Comparison of ENCODE assay signal across 1 cellular context in the genomic region with DNA sequence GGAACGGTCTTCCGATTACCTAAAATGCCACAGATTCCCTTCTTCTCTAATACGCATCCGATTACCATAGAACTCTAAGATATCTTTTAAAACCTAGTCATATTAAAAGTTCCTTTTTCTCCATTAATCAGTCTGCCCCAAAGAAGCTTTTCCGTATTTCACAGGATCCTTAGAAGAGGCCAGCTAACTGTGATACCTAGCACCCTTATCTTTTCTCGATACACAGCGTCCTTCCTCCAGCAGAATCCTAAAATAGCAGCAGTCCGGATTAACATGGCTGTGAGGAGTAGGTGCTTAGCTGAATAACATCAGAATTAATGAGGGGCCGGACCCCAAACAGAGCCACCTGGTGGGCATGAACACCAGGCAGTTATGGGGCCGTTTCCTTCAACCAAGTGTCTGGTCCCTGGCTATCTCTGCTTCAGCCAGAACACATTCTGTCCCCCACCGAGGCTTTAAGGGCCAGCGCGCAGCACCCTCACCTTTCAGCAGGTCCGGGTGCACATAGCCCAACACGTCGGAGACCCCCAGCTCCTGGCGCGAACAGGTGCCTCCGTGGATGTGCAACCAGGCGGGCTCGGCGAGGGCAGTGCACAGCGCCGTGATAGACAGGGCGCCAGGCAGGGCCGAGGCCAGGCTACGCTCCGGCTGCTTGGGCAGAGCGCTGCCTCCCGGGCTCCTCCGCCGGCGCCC.
TF ChIP-seq lines count a peak whose summit lies in the region.

No MANE protein-coding gene starts in this region.

TF ChIP-seq in K562, 482 proteins besides CTCF, POLR2A, EP300 and RAD21 (continues in another document):
- TF ChIP-seq MEF2A (IDR thresholded peaks at IDR 0.05; ENCODE audit: control insufficient read depth, low read depth, low read length), result peak; percentile 78
- no peak for TF ChIP-seq TARDBP (IDR thresholded peaks at IDR 0.05)
- no peak for TF ChIP-seq ZNF274 (IDR thresholded peaks at IDR 0.05; ENCODE audit: borderline replicate concordance, low read depth, low read length)
- TF ChIP-seq, protein P1, sequence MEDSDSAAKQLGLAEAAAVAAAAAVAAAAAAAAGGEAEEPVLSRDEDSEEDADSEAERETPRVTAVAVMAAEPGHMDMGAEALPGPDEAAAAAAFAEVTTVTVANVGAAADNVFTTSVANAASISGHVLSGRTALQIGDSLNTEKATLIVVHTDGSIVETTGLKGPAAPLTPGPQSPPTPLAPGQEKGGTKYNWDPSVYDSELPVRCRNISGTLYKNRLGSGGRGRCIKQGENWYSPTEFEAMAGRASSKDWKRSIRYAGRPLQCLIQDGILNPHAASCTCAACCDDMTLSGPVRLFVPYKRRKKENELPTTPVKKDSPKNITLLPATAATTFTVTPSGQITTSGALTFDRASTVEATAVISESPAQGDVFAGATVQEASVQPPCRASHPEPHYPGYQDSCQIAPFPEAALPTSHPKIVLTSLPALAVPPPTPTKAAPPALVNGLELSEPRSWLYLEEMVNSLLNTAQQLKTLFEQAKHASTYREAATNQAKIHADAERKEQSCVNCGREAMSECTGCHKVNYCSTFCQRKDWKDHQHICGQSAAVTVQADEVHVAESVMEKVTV (CRISPR knock-in tag; IDR thresholded peaks at IDR 0.05), result 0 out of 2 replicates have a peak, but pooled peaks have one; percentile 11
- no peak for TF ChIP-seq CREB1 (IDR thresholded peaks at IDR 0.05)
- peak; percentile 11; the same call in 1 of the 2 replicates for TF ChIP-seq CREB1 (CRISPR knock-in tag; IDR thresholded peaks at IDR 0.05)
- no peak for TF ChIP-seq HMG20A (CRISPR knock-in tag; conservative IDR thresholded peaks at IDR 0.05)
- TF ChIP-seq HNRNPK (IDR thresholded peaks at IDR 0.05; ENCODE audit: low read depth, low read length, poor library complexity, severe bottlenecking), result no peak
- TF ChIP-seq SMARCC2 (IDR thresholded peaks at IDR 0.05; ENCODE audit: low read depth), result no peak
- TF ChIP-seq SNIP1 (IDR thresholded peaks at IDR 0.05; ENCODE audit: low read depth), result no peak
- TF ChIP-seq, protein P2, sequence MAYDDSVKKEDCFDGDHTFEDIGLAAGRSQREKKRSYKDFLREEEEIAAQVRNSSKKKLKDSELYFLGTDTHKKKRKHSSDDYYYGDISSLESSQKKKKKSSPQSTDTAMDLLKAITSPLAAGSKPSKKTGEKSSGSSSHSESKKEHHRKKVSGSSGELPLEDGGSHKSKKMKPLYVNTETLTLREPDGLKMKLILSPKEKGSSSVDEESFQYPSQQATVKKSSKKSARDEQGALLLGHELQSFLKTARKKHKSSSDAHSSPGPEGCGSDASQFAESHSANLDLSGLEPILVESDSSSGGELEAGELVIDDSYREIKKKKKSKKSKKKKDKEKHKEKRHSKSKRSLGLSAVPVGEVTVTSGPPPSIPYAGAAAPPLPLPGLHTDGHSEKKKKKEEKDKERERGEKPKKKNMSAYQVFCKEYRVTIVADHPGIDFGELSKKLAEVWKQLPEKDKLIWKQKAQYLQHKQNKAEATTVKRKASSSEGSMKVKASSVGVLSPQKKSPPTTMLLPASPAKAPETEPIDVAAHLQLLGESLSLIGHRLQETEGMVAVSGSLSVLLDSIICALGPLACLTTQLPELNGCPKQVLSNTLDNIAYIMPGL (CRISPR knock-in tag; IDR thresholded peaks at IDR 0.05), result 0 out of 2 replicates have a peak, but pooled peaks have one; percentile 48
- TF ChIP-seq, protein P3, sequence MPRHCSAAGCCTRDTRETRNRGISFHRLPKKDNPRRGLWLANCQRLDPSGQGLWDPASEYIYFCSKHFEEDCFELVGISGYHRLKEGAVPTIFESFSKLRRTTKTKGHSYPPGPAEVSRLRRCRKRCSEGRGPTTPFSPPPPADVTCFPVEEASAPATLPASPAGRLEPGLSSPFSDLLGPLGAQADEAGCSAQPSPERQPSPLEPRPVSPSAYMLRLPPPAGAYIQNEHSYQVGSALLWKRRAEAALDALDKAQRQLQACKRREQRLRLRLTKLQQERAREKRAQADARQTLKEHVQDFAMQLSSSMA (CRISPR knock-in tag; IDR thresholded peaks at IDR 0.05), result no peak
- TF ChIP-seq GTF2E2 (tag; IDR thresholded peaks at IDR 0.05), result no peak
- 0 out of 2 replicates have a peak, but pooled peaks have one; percentile 57 for TF ChIP-seq ZFP1 (CRISPR knock-in tag; IDR thresholded peaks at IDR 0.05)
- peak; percentile 46; the same call in 1 of the 2 replicates for TF ChIP-seq RB1 (IDR thresholded peaks at IDR 0.05; ENCODE audit: low read depth)
- TF ChIP-seq, protein P4, sequence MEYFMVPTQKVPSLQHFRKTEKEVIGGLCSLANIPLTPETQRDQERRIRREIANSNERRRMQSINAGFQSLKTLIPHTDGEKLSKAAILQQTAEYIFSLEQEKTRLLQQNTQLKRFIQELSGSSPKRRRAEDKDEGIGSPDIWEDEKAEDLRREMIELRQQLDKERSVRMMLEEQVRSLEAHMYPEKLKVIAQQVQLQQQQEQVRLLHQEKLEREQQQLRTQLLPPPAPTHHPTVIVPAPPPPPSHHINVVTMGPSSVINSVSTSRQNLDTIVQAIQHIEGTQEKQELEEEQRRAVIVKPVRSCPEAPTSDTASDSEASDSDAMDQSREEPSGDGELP (CRISPR knock-in tag; IDR thresholded peaks at IDR 0.05; ENCODE audit: borderline replicate concordance), result peak; percentile 26; the same call in 1 of the 2 replicates
- TF ChIP-seq, protein P5, sequence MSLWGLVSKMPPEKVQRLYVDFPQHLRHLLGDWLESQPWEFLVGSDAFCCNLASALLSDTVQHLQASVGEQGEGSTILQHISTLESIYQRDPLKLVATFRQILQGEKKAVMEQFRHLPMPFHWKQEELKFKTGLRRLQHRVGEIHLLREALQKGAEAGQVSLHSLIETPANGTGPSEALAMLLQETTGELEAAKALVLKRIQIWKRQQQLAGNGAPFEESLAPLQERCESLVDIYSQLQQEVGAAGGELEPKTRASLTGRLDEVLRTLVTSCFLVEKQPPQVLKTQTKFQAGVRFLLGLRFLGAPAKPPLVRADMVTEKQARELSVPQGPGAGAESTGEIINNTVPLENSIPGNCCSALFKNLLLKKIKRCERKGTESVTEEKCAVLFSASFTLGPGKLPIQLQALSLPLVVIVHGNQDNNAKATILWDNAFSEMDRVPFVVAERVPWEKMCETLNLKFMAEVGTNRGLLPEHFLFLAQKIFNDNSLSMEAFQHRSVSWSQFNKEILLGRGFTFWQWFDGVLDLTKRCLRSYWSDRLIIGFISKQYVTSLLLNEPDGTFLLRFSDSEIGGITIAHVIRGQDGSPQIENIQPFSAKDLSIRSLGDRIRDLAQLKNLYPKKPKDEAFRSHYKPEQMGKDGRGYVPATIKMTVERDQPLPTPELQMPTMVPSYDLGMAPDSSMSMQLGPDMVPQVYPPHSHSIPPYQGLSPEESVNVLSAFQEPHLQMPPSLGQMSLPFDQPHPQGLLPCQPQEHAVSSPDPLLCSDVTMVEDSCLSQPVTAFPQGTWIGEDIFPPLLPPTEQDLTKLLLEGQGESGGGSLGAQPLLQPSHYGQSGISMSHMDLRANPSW (CRISPR knock-in tag; IDR thresholded peaks at IDR 0.05), result 0 out of 2 replicates have a peak, but pooled peaks have one; percentile 77
- TF ChIP-seq CBX8 (IDR thresholded peaks at IDR 0.05; ENCODE audit: borderline replicate concordance, extremely low read depth, low read depth, low read length, poor library complexity, severe bottlenecking), result no peak
- TF ChIP-seq, protein P6, sequence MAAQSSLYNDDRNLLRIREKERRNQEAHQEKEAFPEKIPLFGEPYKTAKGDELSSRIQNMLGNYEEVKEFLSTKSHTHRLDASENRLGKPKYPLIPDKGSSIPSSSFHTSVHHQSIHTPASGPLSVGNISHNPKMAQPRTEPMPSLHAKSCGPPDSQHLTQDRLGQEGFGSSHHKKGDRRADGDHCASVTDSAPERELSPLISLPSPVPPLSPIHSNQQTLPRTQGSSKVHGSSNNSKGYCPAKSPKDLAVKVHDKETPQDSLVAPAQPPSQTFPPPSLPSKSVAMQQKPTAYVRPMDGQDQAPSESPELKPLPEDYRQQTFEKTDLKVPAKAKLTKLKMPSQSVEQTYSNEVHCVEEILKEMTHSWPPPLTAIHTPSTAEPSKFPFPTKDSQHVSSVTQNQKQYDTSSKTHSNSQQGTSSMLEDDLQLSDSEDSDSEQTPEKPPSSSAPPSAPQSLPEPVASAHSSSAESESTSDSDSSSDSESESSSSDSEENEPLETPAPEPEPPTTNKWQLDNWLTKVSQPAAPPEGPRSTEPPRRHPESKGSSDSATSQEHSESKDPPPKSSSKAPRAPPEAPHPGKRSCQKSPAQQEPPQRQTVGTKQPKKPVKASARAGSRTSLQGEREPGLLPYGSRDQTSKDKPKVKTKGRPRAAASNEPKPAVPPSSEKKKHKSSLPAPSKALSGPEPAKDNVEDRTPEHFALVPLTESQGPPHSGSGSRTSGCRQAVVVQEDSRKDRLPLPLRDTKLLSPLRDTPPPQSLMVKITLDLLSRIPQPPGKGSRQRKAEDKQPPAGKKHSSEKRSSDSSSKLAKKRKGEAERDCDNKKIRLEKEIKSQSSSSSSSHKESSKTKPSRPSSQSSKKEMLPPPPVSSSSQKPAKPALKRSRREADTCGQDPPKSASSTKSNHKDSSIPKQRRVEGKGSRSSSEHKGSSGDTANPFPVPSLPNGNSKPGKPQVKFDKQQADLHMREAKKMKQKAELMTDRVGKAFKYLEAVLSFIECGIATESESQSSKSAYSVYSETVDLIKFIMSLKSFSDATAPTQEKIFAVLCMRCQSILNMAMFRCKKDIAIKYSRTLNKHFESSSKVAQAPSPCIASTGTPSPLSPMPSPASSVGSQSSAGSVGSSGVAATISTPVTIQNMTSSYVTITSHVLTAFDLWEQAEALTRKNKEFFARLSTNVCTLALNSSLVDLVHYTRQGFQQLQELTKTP (IDR thresholded peaks at IDR 0.05; ENCODE audit: low read depth in 1 of 2, partially characterized antibody in 2 of 2), result no peak
- TF ChIP-seq RFX7 (CRISPR knock-in tag; IDR thresholded peaks at IDR 0.05), result no peak
- TF ChIP-seq, protein P7, sequence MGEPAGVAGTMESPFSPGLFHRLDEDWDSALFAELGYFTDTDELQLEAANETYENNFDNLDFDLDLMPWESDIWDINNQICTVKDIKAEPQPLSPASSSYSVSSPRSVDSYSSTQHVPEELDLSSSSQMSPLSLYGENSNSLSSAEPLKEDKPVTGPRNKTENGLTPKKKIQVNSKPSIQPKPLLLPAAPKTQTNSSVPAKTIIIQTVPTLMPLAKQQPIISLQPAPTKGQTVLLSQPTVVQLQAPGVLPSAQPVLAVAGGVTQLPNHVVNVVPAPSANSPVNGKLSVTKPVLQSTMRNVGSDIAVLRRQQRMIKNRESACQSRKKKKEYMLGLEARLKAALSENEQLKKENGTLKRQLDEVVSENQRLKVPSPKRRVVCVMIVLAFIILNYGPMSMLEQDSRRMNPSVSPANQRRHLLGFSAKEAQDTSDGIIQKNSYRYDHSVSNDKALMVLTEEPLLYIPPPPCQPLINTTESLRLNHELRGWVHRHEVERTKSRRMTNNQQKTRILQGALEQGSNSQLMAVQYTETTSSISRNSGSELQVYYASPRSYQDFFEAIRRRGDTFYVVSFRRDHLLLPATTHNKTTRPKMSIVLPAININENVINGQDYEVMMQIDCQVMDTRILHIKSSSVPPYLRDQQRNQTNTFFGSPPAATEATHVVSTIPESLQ (CRISPR knock-in tag; IDR thresholded peaks at IDR 0.05), result no peak
- TF ChIP-seq POLR2G (IDR thresholded peaks at IDR 0.05; ENCODE audit: low read depth, low read length), result no peak
- 0 out of 2 replicates have a peak, but pooled peaks have one; percentile 13 for TF ChIP-seq ZBTB7A (IDR thresholded peaks at IDR 0.05; ENCODE audit: borderline replicate concordance, control insufficient read depth, low read depth, low read length)
- TF ChIP-seq, protein P8, sequence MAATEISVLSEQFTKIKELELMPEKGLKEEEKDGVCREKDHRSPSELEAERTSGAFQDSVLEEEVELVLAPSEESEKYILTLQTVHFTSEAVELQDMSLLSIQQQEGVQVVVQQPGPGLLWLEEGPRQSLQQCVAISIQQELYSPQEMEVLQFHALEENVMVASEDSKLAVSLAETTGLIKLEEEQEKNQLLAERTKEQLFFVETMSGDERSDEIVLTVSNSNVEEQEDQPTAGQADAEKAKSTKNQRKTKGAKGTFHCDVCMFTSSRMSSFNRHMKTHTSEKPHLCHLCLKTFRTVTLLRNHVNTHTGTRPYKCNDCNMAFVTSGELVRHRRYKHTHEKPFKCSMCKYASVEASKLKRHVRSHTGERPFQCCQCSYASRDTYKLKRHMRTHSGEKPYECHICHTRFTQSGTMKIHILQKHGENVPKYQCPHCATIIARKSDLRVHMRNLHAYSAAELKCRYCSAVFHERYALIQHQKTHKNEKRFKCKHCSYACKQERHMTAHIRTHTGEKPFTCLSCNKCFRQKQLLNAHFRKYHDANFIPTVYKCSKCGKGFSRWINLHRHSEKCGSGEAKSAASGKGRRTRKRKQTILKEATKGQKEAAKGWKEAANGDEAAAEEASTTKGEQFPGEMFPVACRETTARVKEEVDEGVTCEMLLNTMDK (IDR thresholded peaks at IDR 0.05; ENCODE audit: borderline replicate concordance, insufficient read depth, low read depth, low read length, poor library complexity, severe bottlenecking), result peak; percentile 9
- no peak for TF ChIP-seq CC2D1A (IDR thresholded peaks at IDR 0.05)
- TF ChIP-seq, protein P9, sequence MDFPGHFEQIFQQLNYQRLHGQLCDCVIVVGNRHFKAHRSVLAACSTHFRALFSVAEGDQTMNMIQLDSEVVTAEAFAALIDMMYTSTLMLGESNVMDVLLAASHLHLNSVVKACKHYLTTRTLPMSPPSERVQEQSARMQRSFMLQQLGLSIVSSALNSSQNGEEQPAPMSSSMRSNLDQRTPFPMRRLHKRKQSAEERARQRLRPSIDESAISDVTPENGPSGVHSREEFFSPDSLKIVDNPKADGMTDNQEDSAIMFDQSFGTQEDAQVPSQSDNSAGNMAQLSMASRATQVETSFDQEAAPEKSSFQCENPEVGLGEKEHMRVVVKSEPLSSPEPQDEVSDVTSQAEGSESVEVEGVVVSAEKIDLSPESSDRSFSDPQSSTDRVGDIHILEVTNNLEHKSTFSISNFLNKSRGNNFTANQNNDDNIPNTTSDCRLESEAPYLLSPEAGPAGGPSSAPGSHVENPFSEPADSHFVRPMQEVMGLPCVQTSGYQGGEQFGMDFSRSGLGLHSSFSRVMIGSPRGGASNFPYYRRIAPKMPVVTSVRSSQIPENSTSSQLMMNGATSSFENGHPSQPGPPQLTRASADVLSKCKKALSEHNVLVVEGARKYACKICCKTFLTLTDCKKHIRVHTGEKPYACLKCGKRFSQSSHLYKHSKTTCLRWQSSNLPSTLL (IDR thresholded peaks at IDR 0.05), result no peak
- TF ChIP-seq, protein P10, sequence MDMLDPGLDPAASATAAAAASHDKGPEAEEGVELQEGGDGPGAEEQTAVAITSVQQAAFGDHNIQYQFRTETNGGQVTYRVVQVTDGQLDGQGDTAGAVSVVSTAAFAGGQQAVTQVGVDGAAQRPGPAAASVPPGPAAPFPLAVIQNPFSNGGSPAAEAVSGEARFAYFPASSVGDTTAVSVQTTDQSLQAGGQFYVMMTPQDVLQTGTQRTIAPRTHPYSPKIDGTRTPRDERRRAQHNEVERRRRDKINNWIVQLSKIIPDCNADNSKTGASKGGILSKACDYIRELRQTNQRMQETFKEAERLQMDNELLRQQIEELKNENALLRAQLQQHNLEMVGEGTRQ (CRISPR knock-in tag; IDR thresholded peaks at IDR 0.05), result no peak
